8 cellular contexts compared by ENCODE assay signal in genomic region chr17:18920911-18921441, GRCh38. TPM values are rescaled to one million over a fixed set of nuclear protein-coding genes. Genes with fewer than 3 reads are reported as not detected.
DNase-seq lines count a peak whose midpoint lies in the region; ATAC-seq and TF ChIP-seq lines count a peak whose summit lies in the region.

No MANE protein-coding gene starts in this region.

- TF ChIP-seq CTCF in Calu3 (IDR thresholded peaks at IDR 0.05; ENCODE audit: unreplicated experiment): no peak
- TF ChIP-seq CTCF in liver (IDR thresholded peaks at IDR 0.05; ENCODE audit: low read depth, low read length, missing input control): no peak

- intact Hi-C loops in Calu3 (cut with micrococcal nuclease; ENCODE audit: unreplicated experiment): no loop called here

- peak overlapping the region in 1 of 2 donors; percentile 29 for H3K27ac ChIP-seq in liver (ENCODE audit: low read depth in 1 of 2, low read length in 2 of 2)

- WGBS in liver: 20% methylated on average over 6 of the region's 6 CpGs

- no peaks in the 10 kb centered on the region for H3K27me3 Mint-ChIP-seq in Calu3 (ENCODE audit: unreplicated experiment)
- H3K27me3 Mint-ChIP-seq in activated CD4-positive, alpha-beta memory T cell treated with anti-CD3 and anti-CD28 coated beads, Interleukin-2, amount 10 ng/mL, durations not matched to agents 7 days and 5 days: no peaks in the 10 kb centered on the region

- H3K9me3 Mint-ChIP-seq in Calu3 (ENCODE audit: low read depth, unreplicated experiment): no peaks in the 10 kb centered on the region
- H3K9me3 Mint-ChIP-seq in activated CD4-positive, alpha-beta memory T cell treated with anti-CD3 and anti-CD28 coated beads, Interleukin-2, amount 10 ng/mL, durations not matched to agents 7 days and 5 days: no peaks in the 10 kb centered on the region

- CTCF ChIA-PET in Calu3 (lab: Charles Lee): interaction anchor here (1.0 kb wide), 1 partner anchor 18 kb away, joined by 4 read pairs; no protein-coding TSS in a partner anchor
- CTCF ChIA-PET in activated CD4-positive, alpha-beta memory T cell treated with anti-CD3 and anti-CD28 coated beads, Interleukin-2, amount 10 ng/mL, durations not matched to agents 7 days and 5 days (lab: Charles Lee): interaction anchor here (1.0 kb wide), 1 partner anchor 40 kb away, joined by 4 read pairs; no protein-coding TSS in a partner anchor

- H3K27ac Mint-ChIP-seq in Calu3 (ENCODE audit: unreplicated experiment): peak overlapping the region; percentile 95
- peak overlapping the region; percentile 29 for H3K27ac Mint-ChIP-seq in activated CD4-positive, alpha-beta memory T cell treated with anti-CD3 and anti-CD28 coated beads, Interleukin-2, amount 10 ng/mL, durations not matched to agents 7 days and 5 days

- POLR2A ChIA-PET in activated CD4-positive, alpha-beta memory T cell treated with anti-CD3 and anti-CD28 coated beads, Interleukin-2, amount 10 ng/mL, durations not matched to agents 7 days and 5 days (lab: Charles Lee): no interaction called here

- H3K36me3 Mint-ChIP-seq in Calu3 (ENCODE audit: insufficient read depth, unreplicated experiment): peaks cover 23% of the 10 kb centered on the region
- H3K36me3 Mint-ChIP-seq in activated CD4-positive, alpha-beta memory T cell treated with anti-CD3 and anti-CD28 coated beads, Interleukin-2, amount 10 ng/mL, durations not matched to agents 7 days and 5 days (ENCODE audit: low read depth): peaks cover 30% of the 10 kb centered on the region

- H3K9ac ChIP-seq in liver (ENCODE audit: low read depth in 1 of 2, low read length in 2 of 2): peak overlapping the region in 1 of 2 donors; percentile 7

- H3K4me1 ChIP-seq in liver (ENCODE audit: control insufficient read depth in 4 of 4, insufficient read depth in 4 of 4, low read length in 3 of 4): peaks cover 6 to 24% (median 15%) of the 10 kb centered on the region in 4 donors

- no peaks in the 10 kb centered on the region for H3K27me3 ChIP-seq in liver (ENCODE audit: control insufficient read depth in 4 of 4, insufficient read depth in 4 of 4, low read length in 3 of 4)

- H3K36me3 ChIP-seq in liver (ENCODE audit: control insufficient read depth in 4 of 4, insufficient read depth in 3 of 4, low read depth in 1 of 4, low read length in 3 of 4): peaks cover 0 to 17% (median 10%) of the 10 kb centered on the region in 4 donors

- no peak overlapping the region for H3K4me3 ChIP-seq in liver (ENCODE audit: low read depth in 1 of 3, low read length in 3 of 3)

- peak; percentile 35 for ATAC-seq in GM21825 (IDR thresholded peaks at IDR 0.05; ENCODE audit: unreplicated experiment)
- no peak for ATAC-seq in HG03342 (IDR thresholded peaks at IDR 0.05; ENCODE audit: unreplicated experiment)
- ATAC-seq in GM21390 (IDR thresholded peaks at IDR 0.05; ENCODE audit: unreplicated experiment): no peak

- peak in 1 of 2 donors; percentile 9 for TF ChIP-seq RAD21 in liver (IDR thresholded peaks at IDR 0.05)

- peaks cover 22% of the 10 kb centered on the region for H3K4me1 Mint-ChIP-seq in Calu3 (ENCODE audit: low read depth, unreplicated experiment)
- H3K4me1 Mint-ChIP-seq in activated CD4-positive, alpha-beta memory T cell treated with anti-CD3 and anti-CD28 coated beads, Interleukin-2, amount 10 ng/mL, durations not matched to agents 7 days and 5 days: peaks cover 32% of the 10 kb centered on the region

- H3K4me3 Mint-ChIP-seq in Calu3 (ENCODE audit: low read depth, unreplicated experiment): peak overlapping the region; percentile 58
- H3K4me3 Mint-ChIP-seq in activated CD4-positive, alpha-beta memory T cell treated with anti-CD3 and anti-CD28 coated beads, Interleukin-2, amount 10 ng/mL, durations not matched to agents 7 days and 5 days: no peak overlapping the region

- H3K9me3 ChIP-seq in liver (ENCODE audit: control insufficient read depth in 4 of 4, low read length in 3 of 4): no peaks in the 10 kb centered on the region

- DNase-seq in Calu3: no peak
- DNase-seq in activated CD4-positive, alpha-beta memory T cell treated with anti-CD3 and anti-CD28 coated beads, Interleukin-2, amount 10 ng/mL, durations not matched to agents 7 days and 5 days: no peak
- DNase-seq in NCI-H2029 treated with DMSO at 0.1 percent for 48 hours (lab: John Stamatoyannopoulos, UW): no peak
- no peak for DNase-seq in NCI-H1092 treated with DMSO at 0.1 percent for 48 hours (lab: John Stamatoyannopoulos, UW)

- BruUV-seq in Calu3 (replicated peaks; lab: Mats Ljungman, UMichigan): no TSS peak

TF ChIP-seq in liver, 16 proteins besides CTCF, POLR2A, EP300 and RAD21:
- TF ChIP-seq SP1 (IDR thresholded peaks at IDR 0.05) (peak; percentile 34), HNF4A (conservative IDR thresholded peaks at IDR 0.05) (peak; percentile 52 to 66), ZBTB33 (IDR thresholded peaks at IDR 0.05) (no peak), NR2F2 (IDR thresholded peaks at IDR 0.05) (peak; percentile 81), YY1 (IDR thresholded peaks at IDR 0.05) (no peak), RXRA (IDR thresholded peaks at IDR 0.05) (peak; percentile 36 to 39)
TF ChIP-seq in liver: peak in this region for 4.

RNA-seq across cellular contexts. Expression of gene SLC5A10, which starts 31.0 kb away (rescaled TPM):
- total RNA-seq in Calu3 (2022) (not detected in 2 replicates), liver (under 1 TPM; 0.17 to 0.23 TPM)
- total RNA-seq in activated CD4-positive, alpha-beta memory T cell treated with anti-CD3 and anti-CD28 coated beads, Interleukin-2, amount 10 ng/mL, durations not matched to agents 7 days and 5 days: not detected
- polyA plus RNA-seq in liver: under 1 TPM; 0.05 to 0.13 TPM
